In the genomic region with DNA sequence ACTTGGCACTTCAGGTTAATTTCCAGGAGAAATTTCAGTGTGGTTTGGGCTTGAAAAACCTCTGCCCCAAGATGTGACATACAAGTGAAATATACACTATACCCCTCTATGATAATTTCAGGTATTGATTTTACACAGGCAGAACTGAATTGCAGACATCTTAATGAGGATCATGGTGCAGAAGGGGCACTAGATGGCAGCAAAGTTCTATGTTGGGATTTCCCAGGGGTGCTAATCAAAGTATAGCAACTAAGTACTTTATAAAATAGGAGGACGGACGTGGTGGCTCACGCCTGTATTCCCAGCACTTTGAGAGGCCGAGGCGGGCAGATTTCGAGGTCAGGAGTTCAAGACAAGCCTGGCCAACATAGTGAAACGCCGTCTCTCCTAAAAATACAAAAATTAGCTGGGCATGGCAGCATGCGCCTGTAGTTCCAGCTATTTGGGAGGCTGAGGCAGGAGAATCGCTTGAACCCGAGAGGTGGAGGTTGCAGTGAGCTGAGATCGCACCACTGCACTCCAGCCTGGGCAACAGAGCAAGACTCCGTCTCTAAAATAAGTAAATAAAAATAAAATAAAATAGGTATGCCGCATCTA, we compare ENCODE assay signal across 8 cellular contexts.
DNase-seq lines count a peak whose midpoint lies in the region; ATAC-seq and TF ChIP-seq lines count a peak whose summit lies in the region.
"Not testable (repeated sequence)": the region's sequence is repeated elsewhere in the genome, so short reads cannot be mapped to it uniquely, and the experiment has no call there.

No MANE protein-coding gene starts in this region.

- peak; percentile 24 to 63 (median 46) for TF ChIP-seq CTCF in sigmoid colon (IDR thresholded peaks at IDR 0.05)

- intact Hi-C loops in left ventricle myocardium superior (cut with micrococcal nuclease) (loop anchor here (5.0 kb wide), 1 partner anchor 126 kb away; no protein-coding TSS in a partner anchor), sigmoid colon (cut with DNase I) (loop anchor here (10.0 kb wide), 1 partner anchor 133 kb away; no protein-coding TSS in a partner anchor)

- not testable (repeated sequence) for H3K4me1 ChIP-seq in sigmoid colon

- H3K36me3 ChIP-seq in sigmoid colon, result not testable (repeated sequence)

- H3K9me3 ChIP-seq in sigmoid colon, result not testable (repeated sequence)

- ATAC-seq in GM18868 (IDR thresholded peaks at IDR 0.05; ENCODE audit: unreplicated experiment) (peak; percentile 93), HG03025 (IDR thresholded peaks at IDR 0.05; ENCODE audit: low FRiP score, unreplicated experiment) (peak; percentile 66), left ventricle myocardium superior (peak; percentile 63)

- WGBS in sigmoid colon, 2 donors, result 50 to 55% methylated on average over 14 of the region's 14 CpGs

- not testable (repeated sequence) for TF ChIP-seq EP300 in sigmoid colon (IDR thresholded peaks at IDR 0.05)

- not testable (repeated sequence) for TF ChIP-seq POLR2A in sigmoid colon (IDR thresholded peaks at IDR 0.05)

- H3K27me3 ChIP-seq in sigmoid colon, result not testable (repeated sequence)

- DNase-seq in AG08396 (ENCODE audit: low spot score) (peak; percentile 41), NCI-H2029 (lab: John Stamatoyannopoulos, UW) (peak; percentile 50), T-helper 22 cell (ENCODE audit: low read depth) (peak; percentile 37), amniotic stem cell (lab: John Stamatoyannopoulos, UW) (peak; percentile 33)
- DNase-seq in left ventricle myocardium superior, sigmoid colon: not testable (repeated sequence)

- H3K4me3 ChIP-seq in sigmoid colon, result not testable (repeated sequence)

- not testable (repeated sequence) for H3K27ac ChIP-seq in sigmoid colon
